ENCODE assay signal across 22 cellular contexts in genomic region chr5:106730912-106731311, GRCh38.
DNase-seq lines count a peak whose midpoint lies in the region; ATAC-seq and TF ChIP-seq lines count a peak whose summit lies in the region.
"Had no signal": no experiment of that assay in that cellular context is flagged by ENCODE, and none has a peak within 500 bp of the region (broad histone marks: within the 10 kb centered on the region; RNA-seq: fewer than 3 reads in every experiment).

No MANE protein-coding gene starts in this region.

- H3K4me1 ChIP-seq in H9 (ENCODE audit: insufficient read depth, low read length) (no peaks in the 10 kb centered on the region), trophoblast cell (ENCODE audit: control insufficient read depth in 1 of 2, insufficient read depth in 2 of 2, low read length in 2 of 2) (no peaks in the 10 kb centered on the region)
- H3K4me1 ChIP-seq: HAP-1, SJSA1 had no signal

- H3K4me3 ChIP-seq in brain microvascular endothelial cell (ENCODE audit: low read depth, low read length) (no peak overlapping the region), trophoblast cell (ENCODE audit: low read depth, low read length) (peak overlapping the region; percentile 16)
- H3K4me3 ChIP-seq: HAP-1, SJSA1 had no signal

- no peaks in the 10 kb centered on the region for H3K27me3 Mint-ChIP-seq in H9 (ENCODE audit: low read depth)
- H3K27me3 Mint-ChIP-seq in activated T-cell treated with anti-CD3 and anti-CD28 coated beads, Interleukin-2, amount 50 U/mL, for 24 hours: no peaks in the 10 kb centered on the region
- H3K27me3 Mint-ChIP-seq: B cell had no signal

- H2AK5ac ChIP-seq in H9 (ENCODE audit: insufficient read length, low read length) (no peak overlapping the region), trophoblast cell (ENCODE audit: low read length) (no peak overlapping the region)

- no peak overlapping the region for H3K9ac ChIP-seq in H9 (ENCODE audit: extremely low read depth, insufficient read length, low read length)
- H3K9ac ChIP-seq in trophoblast cell (ENCODE audit: low read length): no peak overlapping the region

- H2AFZ ChIP-seq in H9 (ENCODE audit: low read length) (no peak overlapping the region), trophoblast cell (ENCODE audit: insufficient read depth, low read length, poor library complexity) (no peak overlapping the region)

- H3K23me2 ChIP-seq in H9 (ENCODE audit: insufficient read length, low read depth, low read length, poor library complexity, severe bottlenecking): no peaks in the 10 kb centered on the region

- H3K27ac ChIP-seq in H9 (ENCODE audit: insufficient read length, low read depth, low read length) (no peak overlapping the region), brain microvascular endothelial cell (no peak overlapping the region), trophoblast cell (ENCODE audit: low read depth, low read length) (no peak overlapping the region)
- H3K27ac ChIP-seq: SJSA1 had no signal

- no peak overlapping the region for H4K91ac ChIP-seq in H9 (ENCODE audit: insufficient read length, low read depth, low read length)
- no peak overlapping the region for H4K91ac ChIP-seq in trophoblast cell (ENCODE audit: low read depth, low read length)

- no peak overlapping the region for H2BK5ac ChIP-seq in H9 (ENCODE audit: insufficient read length, low read length)
- no peak overlapping the region for H2BK5ac ChIP-seq in trophoblast cell (ENCODE audit: low read depth, low read length, poor library complexity)

- DNase-seq in H9 (no peak), brain microvascular endothelial cell (peak; percentile 3), trophoblast cell (no peak), NCI-H510A treated with DMSO at 0.1 percent for 48 hours (lab: John Stamatoyannopoulos, UW) (no peak)
- DNase-seq in activated T-cell treated with anti-CD3 and anti-CD28 coated beads, Interleukin-2, amount 50 U/mL, for 24 hours: no peak
- DNase-seq: DMS53, GDM1, KG1, NCI-H1092 treated with DMSO at 0.1 percent for 48 hours, NCI-H1436 treated with DMSO at 0.1 percent for 48 hours, NCI-H1930, NCI-H2227 treated with DMSO at 0.1 percent for 48 hours, NCI-H510A, NCI-H82 had no signal

- H2BK15ac ChIP-seq in H9 (ENCODE audit: low read depth, low read length): 0 out of 2 replicates have a peak overlapping the region, but pooled peaks have one; percentile 32

- H3K14ac ChIP-seq in H9 (ENCODE audit: insufficient read depth, low read length): no peak overlapping the region; the same call in 1 of the 2 replicates
- H3K14ac ChIP-seq in trophoblast cell (ENCODE audit: low read length): no peak overlapping the region

- no peak overlapping the region for H4K5ac ChIP-seq in H9 (ENCODE audit: insufficient read length, low read depth, low read length)

- H2BK120ac ChIP-seq in H9 (ENCODE audit: low read depth, low read length, poor library complexity, severe bottlenecking): no peak overlapping the region
- H2BK120ac ChIP-seq in trophoblast cell (ENCODE audit: insufficient read depth, low read length, poor library complexity): no peak overlapping the region

- H3K27me3 ChIP-seq in H9 (ENCODE audit: insufficient read depth, low read length) (no peaks in the 10 kb centered on the region), brain microvascular endothelial cell (replicated peaks) (no peaks in the 10 kb centered on the region), trophoblast cell (ENCODE audit: insufficient read depth, low read length) (no peaks in the 10 kb centered on the region)
- H3K27me3 ChIP-seq: SJSA1 had no signal

- no peaks in the 10 kb centered on the region for H3K36me3 ChIP-seq in brain microvascular endothelial cell (replicated peaks)
- no peaks in the 10 kb centered on the region for H3K36me3 ChIP-seq in trophoblast cell (ENCODE audit: control insufficient read depth in 1 of 2, insufficient read depth in 2 of 2, low read length in 2 of 2)
- H3K36me3 ChIP-seq: HAP-1, SJSA1 had no signal

- H3K79me2 ChIP-seq in H9 (ENCODE audit: insufficient read depth, low read length) (no peaks in the 10 kb centered on the region), trophoblast cell (ENCODE audit: control insufficient read depth, insufficient read depth, low read length, poor library complexity) (no peaks in the 10 kb centered on the region)

- no peak overlapping the region for H3K23ac ChIP-seq in H9 (ENCODE audit: insufficient read length, low read depth, low read length)
- no peak overlapping the region for H3K23ac ChIP-seq in trophoblast cell (ENCODE audit: low read length)

- in situ Hi-C loops in brain microvascular endothelial cell (cut with HindIII; ENCODE audit: low pct_ligation_motif_present, low sequenced_read_pairs): no loop called here

- H3K4me3 Mint-ChIP-seq in H9: no peak overlapping the region
- H3K4me3 Mint-ChIP-seq in activated T-cell treated with anti-CD3 and anti-CD28 coated beads, Interleukin-2, amount 50 U/mL, for 24 hours: no peak overlapping the region
- H3K4me3 Mint-ChIP-seq: B cell, CD14-positive monocyte had no signal

- no peaks in the 10 kb centered on the region for H4K20me1 ChIP-seq in H9 (ENCODE audit: control insufficient read depth, insufficient read depth, insufficient read length)

- H3T11ph ChIP-seq in H9 (ENCODE audit: low read length): no peak overlapping the region

- H3K4me1 Mint-ChIP-seq in H9: peaks cover 0 to 4% of the 10 kb centered on the region in 2 experiments; a peak in 1 of 4 replicates
- H3K4me1 Mint-ChIP-seq in activated T-cell treated with anti-CD3 and anti-CD28 coated beads, Interleukin-2, amount 50 U/mL, for 24 hours (ENCODE audit: low read depth): no peaks in the 10 kb centered on the region
- H3K4me1 Mint-ChIP-seq: B cell, CD14-positive monocyte had no signal

- no peak overlapping the region for H3K18ac ChIP-seq in H9 (ENCODE audit: insufficient read length, low read depth, low read length)
- no peak overlapping the region for H3K18ac ChIP-seq in trophoblast cell (ENCODE audit: low read length)

- H4K8ac ChIP-seq in H9 (replicated peaks; ENCODE audit: insufficient read length, low read depth, low read length): no peak overlapping the region
- no peak overlapping the region for H4K8ac ChIP-seq in trophoblast cell (ENCODE audit: low read depth, low read length)

- peaks cover 17 to 40% (median 22%) of the 10 kb centered on the region in 3 experiments for H3K36me3 Mint-ChIP-seq in H9 (ENCODE audit: insufficient read depth in 1 of 3, low read depth in 3 of 3)
- no peaks in the 10 kb centered on the region for H3K36me3 Mint-ChIP-seq in activated T-cell treated with anti-CD3 and anti-CD28 coated beads, Interleukin-2, amount 50 U/mL, for 24 hours (ENCODE audit: low read depth)
- H3K36me3 Mint-ChIP-seq: CD14-positive monocyte had no signal

- TF ChIP-seq CTCF in H9 (conservative IDR thresholded peaks at IDR 0.05): no peak
- TF ChIP-seq CTCF in brain microvascular endothelial cell (IDR thresholded peaks at IDR 0.05; ENCODE audit: low read depth, low read length, missing control alignments): no peak

- ATAC-seq in esophagus mucosa (peak; percentile 92), HG03097 (IDR thresholded peaks at IDR 0.05; ENCODE audit: low FRiP score, unreplicated experiment) (no peak), HG03439 (IDR thresholded peaks at IDR 0.05; ENCODE audit: unreplicated experiment) (no peak)
- ATAC-seq: Panc1 had no signal

- WGBS in H9 (ENCODE audit: extremely low coverage, insufficient read length, low lambda C conversion rate): no CpG with 5 or more reads among the region's 1 CpG
- WGBS in trophoblast cell (ENCODE audit: extremely low coverage, insufficient coverage, insufficient read length): no CpG with 5 or more reads among the region's 1 CpG

- H3K56ac ChIP-seq in H9 (ENCODE audit: insufficient read length, low read depth, low read length): no peak overlapping the region

- no peak overlapping the region for H3K27ac Mint-ChIP-seq in H9
- no peak overlapping the region for H3K27ac Mint-ChIP-seq in activated T-cell treated with anti-CD3 and anti-CD28 coated beads, Interleukin-2, amount 50 U/mL, for 24 hours
- H3K27ac Mint-ChIP-seq: B cell, CD14-positive monocyte had no signal

- no peak overlapping the region for H2BK20ac ChIP-seq in H9 (ENCODE audit: low read depth, low read length, poor library complexity, severe bottlenecking)

- H3K9me3 ChIP-seq in H9 (ENCODE audit: control insufficient read depth, low read depth, low read length) (no peaks in the 10 kb centered on the region), trophoblast cell (ENCODE audit: insufficient read depth, low read depth, low read length) (no peaks in the 10 kb centered on the region)
- H3K9me3 ChIP-seq: HAP-1 had no signal

- no peak overlapping the region for H3K4me2 ChIP-seq in H9 (ENCODE audit: insufficient read depth, insufficient read length, low read length)
- no peak overlapping the region for H3K4me2 ChIP-seq in trophoblast cell (ENCODE audit: low read length)

- H3K4ac ChIP-seq in H9 (ENCODE audit: low read depth, low read length) (no peak overlapping the region), trophoblast cell (ENCODE audit: low read depth, low read length) (no peak overlapping the region)

- H4K12ac ChIP-seq in trophoblast cell (ENCODE audit: low read depth, low read length): no peak overlapping the region

- H2BK12ac ChIP-seq in H9 (ENCODE audit: insufficient read length, low read depth, low read length): no peak overlapping the region
- H2BK12ac ChIP-seq in trophoblast cell (ENCODE audit: low read length): no peak overlapping the region

- H3K79me1 ChIP-seq in H9 (ENCODE audit: insufficient read depth, low read depth, low read length, poor library complexity, severe bottlenecking): no peaks in the 10 kb centered on the region
- H3K79me1 ChIP-seq in trophoblast cell (ENCODE audit: low read length): no peaks in the 10 kb centered on the region

- peaks cover 43 to 46% of the 10 kb centered on the region in 2 experiments for H3K9me3 Mint-ChIP-seq in H9
- H3K9me3 Mint-ChIP-seq in activated T-cell treated with anti-CD3 and anti-CD28 coated beads, Interleukin-2, amount 50 U/mL, for 24 hours: peaks cover 24% of the 10 kb centered on the region
